17 cellular contexts compared by ENCODE assay signal in the genomic region with DNA sequence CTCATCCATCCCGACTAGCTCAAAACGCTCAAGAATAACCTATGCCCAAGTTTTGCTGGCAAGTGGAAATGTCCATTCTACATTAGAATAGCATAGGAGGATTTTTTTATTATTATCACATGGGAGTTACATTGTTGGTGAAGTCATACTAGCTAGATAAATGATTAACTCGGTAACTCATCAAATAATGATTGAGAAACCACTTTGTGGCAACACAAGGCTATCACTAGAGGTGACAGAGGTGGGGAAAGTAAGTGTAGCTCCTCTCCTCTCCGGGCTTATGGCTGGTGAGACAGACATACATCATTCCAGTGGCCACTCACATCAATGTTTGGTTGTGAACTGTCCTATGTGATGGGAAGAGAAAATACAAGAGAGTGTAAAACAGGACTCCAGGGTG.
"Had no signal": no experiment of that assay in that cellular context is flagged by ENCODE, and none has a peak within 500 bp of the region (broad histone marks: within the 10 kb centered on the region; RNA-seq: fewer than 3 reads in every experiment).

No MANE protein-coding gene starts in this region.

- H3K4me1 ChIP-seq: esophagus muscularis mucosa, gastroesophageal sphincter, left lung, upper lobe of left lung had no signal

- H3K9me3 ChIP-seq: esophagus muscularis mucosa, gastroesophageal sphincter, left lung, upper lobe of left lung had no signal

- H3K9me3 Mint-ChIP-seq: activated T-cell treated with anti-CD3 and anti-CD28 coated beads, Interleukin-2, amount 50 U/mL, for 72 hours; dendritic cell treated with granulocyte-macrophage colony-stimulating factor and Interleukin-4, amounts not matched to agents 40 ng/mL and 50 ng/mL, for 4 days had no signal

- DNase-seq: activated CD4-positive, alpha-beta T cell treated with anti-CD3 and anti-CD28 coated beads for 1 hour; activated CD4-positive, alpha-beta T cell treated with anti-CD3 and anti-CD28 coated beads, Interleukin-2, amount 50 U/mL, for 4 hours; activated gamma-delta T cell treated with Interleukin-2 at 50 U/mL for 16 hours; activated T-cell treated with anti-CD3 and anti-CD28 coated beads, Interleukin-2, amount 50 U/mL, for 72 hours; amniotic stem cell; effector CD8-positive, alpha-beta T cell; left lung; mammary epithelial cell; stimulated activated naive CD8-positive, alpha-beta T cell treated with anti-CD3 and anti-CD28 coated beads, Interleukin-15, Interleukin-2, amounts not matched to agents 100 U/mL and 50 U/mL, for 24 hours; T-helper 17 cell; upper lobe of left lung had no signal

- H3K27ac Mint-ChIP-seq: activated naive CD8-positive, alpha-beta T cell; activated T-cell treated with anti-CD3 and anti-CD28 coated beads, Interleukin-2, amount 50 U/mL, for 72 hours; dendritic cell treated with granulocyte-macrophage colony-stimulating factor and Interleukin-4, amounts not matched to agents 40 ng/mL and 50 ng/mL, for 4 days; T-helper 17 cell had no signal

- H3K27me3 Mint-ChIP-seq: activated naive CD8-positive, alpha-beta T cell; dendritic cell treated with granulocyte-macrophage colony-stimulating factor and Interleukin-4, amounts not matched to agents 40 ng/mL and 50 ng/mL, for 4 days; T-helper 17 cell had no signal

- H3K36me3 ChIP-seq: cardiac muscle cell, esophagus muscularis mucosa, gastroesophageal sphincter, left lung, upper lobe of left lung had no signal

- H3K4me3 Mint-ChIP-seq: activated naive CD8-positive, alpha-beta T cell; activated T-cell treated with anti-CD3 and anti-CD28 coated beads, Interleukin-2, amount 50 U/mL, for 72 hours; dendritic cell treated with granulocyte-macrophage colony-stimulating factor and Interleukin-4, amounts not matched to agents 40 ng/mL and 50 ng/mL, for 4 days; T-helper 17 cell had no signal

- H3K27ac ChIP-seq: cardiac muscle cell, esophagus muscularis mucosa, gastroesophageal sphincter, left lung, upper lobe of left lung, VCaP had no signal

- H3K27me3 ChIP-seq: cardiac muscle cell, esophagus muscularis mucosa, gastroesophageal sphincter, left lung, upper lobe of left lung had no signal

- ATAC-seq: activated T-cell treated with anti-CD3 and anti-CD28 coated beads, Interleukin-2, amount 50 U/mL, for 72 hours; gastroesophageal sphincter; left lung; stimulated activated naive CD8-positive, alpha-beta T cell treated with anti-CD3 and anti-CD28 coated beads, Interleukin-15, Interleukin-2, amounts not matched to agents 100 U/mL and 50 U/mL, for 24 hours; T-helper 17 cell had no signal

- H3K4me3 ChIP-seq: cardiac muscle cell, esophagus muscularis mucosa, gastroesophageal sphincter, left lung, upper lobe of left lung had no signal
